Comparison of ENCODE assay signal across 7 cellular contexts in genomic region chr1:47436979-47437517, GRCh38. TPM values are rescaled to one million over a fixed set of nuclear protein-coding genes. Genes with fewer than 3 reads are reported as not detected.
DNase-seq lines count a peak whose midpoint lies in the region; ATAC-seq and TF ChIP-seq lines count a peak whose summit lies in the region.

No MANE protein-coding gene starts in this region.

- POLR2A ChIA-PET in activated CD8-positive, alpha-beta T cell treated with anti-CD3 and anti-CD28 coated beads for 36 hours (lab: Charles Lee), result interaction anchor here (0.7 to 1.1 kb wide), 3 partner anchors 16 to 209 kb away, joined by 3 to 4 read pairs (median 3); no protein-coding TSS in a partner anchor

- peak overlapping the region; percentile 89 for H3K4me3 Mint-ChIP-seq in activated CD8-positive, alpha-beta T cell treated with anti-CD3 and anti-CD28 coated beads for 36 hours

- peaks cover 22% of the 10 kb centered on the region for H3K36me3 Mint-ChIP-seq in activated CD8-positive, alpha-beta T cell treated with anti-CD3 and anti-CD28 coated beads for 36 hours (ENCODE audit: low read depth)

- intact Hi-C loops in activated CD8-positive, alpha-beta T cell treated with anti-CD3 and anti-CD28 coated beads for 36 hours (cut with micrococcal nuclease), result loop anchor here (2.0 kb wide), 1 partner anchor 274 kb away; no protein-coding TSS in a partner anchor
- intact Hi-C loops in left cardiac atrium (cut with DNase I), result loop anchor here in 1 of 2 donors (5.0 kb wide), 1 partner anchor 275 kb away; no protein-coding TSS in a partner anchor

- CTCF ChIA-PET in activated CD8-positive, alpha-beta T cell treated with anti-CD3 and anti-CD28 coated beads for 36 hours (lab: Charles Lee), result interaction anchor here (0.7 to 6.5 kb wide), 55 partner anchors 8 to 319 kb away, joined by 3 to 125 read pairs (median 4); partner anchors contain the start of genes CMPK1, PDZK1IP1 and STIL

- DNase-seq in GM06990 (ENCODE audit: extremely low read depth, insufficient read length) (no peak), left cardiac atrium (peak; percentile 43), skeletal muscle cell (ENCODE audit: low read depth) (no peak), NCI-H2081 treated with DMSO at 0.1 percent for 48 hours (lab: John Stamatoyannopoulos, UW) (no peak)
- no peak for DNase-seq in activated CD8-positive, alpha-beta T cell treated with anti-CD3 and anti-CD28 coated beads for 36 hours

- ATAC-seq in GM21360 (IDR thresholded peaks at IDR 0.05; ENCODE audit: unreplicated experiment), result peak; percentile 21
- peak; percentile 8 for ATAC-seq in HG03558 (IDR thresholded peaks at IDR 0.05; ENCODE audit: extremely low read depth, unreplicated experiment)
- peak; percentile 12 for ATAC-seq in activated CD8-positive, alpha-beta T cell treated with anti-CD3 and anti-CD28 coated beads for 36 hours
- ATAC-seq in left cardiac atrium, result peak; percentile 6 to 10

- H3K27me3 Mint-ChIP-seq in activated CD8-positive, alpha-beta T cell treated with anti-CD3 and anti-CD28 coated beads for 36 hours, result peaks cover 35% of the 10 kb centered on the region

- no peak for TF ChIP-seq CTCF in GM06990 (IDR thresholded peaks at IDR 0.05; ENCODE audit: insufficient read depth, low read length, poor library complexity, severe bottlenecking)
- TF ChIP-seq CTCF in activated CD8-positive, alpha-beta T cell treated with anti-CD3 and anti-CD28 coated beads for 36 hours (IDR thresholded peaks at IDR 0.05), result no peak

- H3K4me3 ChIP-seq in GM06990 (replicated peaks; ENCODE audit: low read depth, low read length) (peak overlapping the region; percentile 75), skeletal muscle cell (ENCODE audit: low read depth, low read length) (peak overlapping the region; percentile 68)

- H3K27me3 ChIP-seq in GM06990 (replicated peaks; ENCODE audit: control insufficient read depth, insufficient read depth, low read length), result no peaks in the 10 kb centered on the region; the same call in 1 of the 2 replicates

- H3K4me1 Mint-ChIP-seq in activated CD8-positive, alpha-beta T cell treated with anti-CD3 and anti-CD28 coated beads for 36 hours (ENCODE audit: low read depth), result peaks cover 32% of the 10 kb centered on the region

- peaks cover 1% of the 10 kb centered on the region for H3K36me3 ChIP-seq in GM06990 (ENCODE audit: control insufficient read depth, insufficient read depth, low read length)

- H3K9me3 Mint-ChIP-seq in activated CD8-positive, alpha-beta T cell treated with anti-CD3 and anti-CD28 coated beads for 36 hours, result no peaks in the 10 kb centered on the region

- H3K27ac Mint-ChIP-seq in activated CD8-positive, alpha-beta T cell treated with anti-CD3 and anti-CD28 coated beads for 36 hours, result peak overlapping the region; percentile 76

RNA-seq across cellular contexts. Expression of gene FOXD2, which starts 0.8 kb away (rescaled TPM):
- total RNA-seq in activated CD8-positive, alpha-beta T cell treated with anti-CD3 and anti-CD28 coated beads for 36 hours, result under 1 TPM; 0.11 to 0.18 TPM
- total RNA-seq in left cardiac atrium, result under 1 TPM; 0.06 to 0.08 TPM

RNA-seq across cellular contexts. Expression of gene FOXE3, which starts 21.0 kb away (rescaled TPM):
- total RNA-seq in activated CD8-positive, alpha-beta T cell treated with anti-CD3 and anti-CD28 coated beads for 36 hours, result not detected
- not detected for total RNA-seq in left cardiac atrium
